15 cellular contexts compared by ENCODE assay signal in the genomic region with DNA sequence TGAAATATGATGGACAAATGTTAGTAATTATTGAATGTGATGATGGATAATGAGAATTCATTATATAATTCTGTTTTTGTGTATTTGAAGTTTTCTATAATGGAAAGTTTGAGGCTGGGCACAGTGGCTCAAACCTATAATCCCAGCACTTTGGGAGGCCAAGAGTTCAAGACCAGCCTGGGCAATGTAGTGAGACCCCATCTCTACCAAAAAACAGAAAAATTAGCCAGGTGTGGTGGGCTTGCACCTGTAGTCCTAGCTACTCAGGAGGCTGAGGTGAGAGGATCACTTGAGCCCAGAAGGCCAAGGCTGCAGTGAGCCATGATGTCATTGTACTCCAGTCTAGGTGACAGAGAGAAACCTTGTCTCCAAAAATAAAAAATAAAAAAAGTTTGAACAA. TPM values are rescaled to one million over a fixed set of nuclear protein-coding genes. Genes with fewer than 3 reads are reported as not detected.
"Had no signal": no experiment of that assay in that cellular context is flagged by ENCODE, and none has a peak within 500 bp of the region (broad histone marks: within the 10 kb centered on the region; RNA-seq: fewer than 3 reads in every experiment).

No MANE protein-coding gene starts in this region.

RNA-seq across cellular contexts. Expression of a gene that starts 52.9 kb away (rescaled TPM):
- total RNA-seq: activated naive CD4-positive, alpha-beta T cell treated with anti-CD3 and anti-CD28 coated beads for 36 hours; activated naive CD4-positive, alpha-beta T cell treated with anti-CD3 and anti-CD28 coated beads, Interleukin-2, amount 50 U/mL, for 72 hours; activated naive CD8-positive, alpha-beta T cell treated with anti-CD3 and anti-CD28 coated beads for 36 hours; activated naive CD8-positive, alpha-beta T cell treated with anti-CD3 and anti-CD28 coated beads, Interleukin-2, amount 10 ng/mL, durations not matched to agents 7 days and 5 days; activated T-cell treated with anti-CD3 and anti-CD28 coated beads, Interleukin-2, amount 50 U/mL, for 4 hours; activated T-cell treated with anti-CD3 and anti-CD28 coated beads, Interleukin-2, amount 50 U/mL, for 72 hours; activated T-helper 1 cell treated with anti-CD3 and anti-CD28 coated beads, Interleukin-12 subunit alpha, Interleukin-12 subunit beta, Interleukin-2, Interleukin-4 antibody, amounts not matched to agents 30 ng/mL and 10 ng/mL and 1 ng/mL, durations not matched to agents 14 hours and 24 hours and 36 hours; activated T-helper 17 cell treated with anti-CD3 and anti-CD28 coated beads, Interleukin-2, amount 50 U/mL, for 72 hours; activated T-helper 2 cell treated with anti-CD3 and anti-CD28 coated beads, Interferon-gamma antibody, Interleukin-2, Interleukin-4, amounts not matched to agents 10 μg/mL and 5 μg/mL and 100 μg/mL, durations not matched to agents 14 hours and 24 hours and 36 hours; aorta; ascending aorta; astrocyte; cardiac muscle cell; cardiac septum; chondrocyte had no signal
